11 cellular contexts compared by ENCODE assay signal in genomic region chr1:119285482-119285881, GRCh38.
DNase-seq lines count a peak whose midpoint lies in the region; ATAC-seq and TF ChIP-seq lines count a peak whose summit lies in the region.
"Had no signal": no experiment of that assay in that cellular context is flagged by ENCODE, and none has a peak within 500 bp of the region (broad histone marks: within the 10 kb centered on the region; RNA-seq: fewer than 3 reads in every experiment).

No MANE protein-coding gene starts in this region.

- CTCF ChIA-PET in CD8-positive, alpha-beta memory T cell (lab: Charles Lee), result no interaction called here

- POLR2A ChIA-PET in CD8-positive, alpha-beta memory T cell (lab: Charles Lee), result no interaction called here

- H3K27me3 Mint-ChIP-seq in CD8-positive, alpha-beta memory T cell, result peaks cover 5 to 27% of the 10 kb centered on the region in 2 donors

- no peaks in the 10 kb centered on the region for H3K36me3 ChIP-seq in RWPE2 (ENCODE audit: low read depth)
- no peaks in the 10 kb centered on the region for H3K36me3 ChIP-seq in CD8-positive, alpha-beta memory T cell (ENCODE audit: insufficient read depth, low read length)

- no peak overlapping the region for H3K27ac ChIP-seq in RWPE2 (ENCODE audit: poor library complexity, severe bottlenecking)
- no peak overlapping the region for H3K27ac ChIP-seq in CD8-positive, alpha-beta memory T cell (ENCODE audit: low read depth, low read length)

- peaks cover 0 to 2% (median 0%) of the 10 kb centered on the region in 5 donors for H3K9me3 Mint-ChIP-seq in CD8-positive, alpha-beta memory T cell
- H3K9me3 Mint-ChIP-seq: central memory CD8-positive, alpha-beta T cell; stimulated activated effector memory CD8-positive, alpha-beta T cell treated with anti-CD3 and anti-CD28 coated beads, Interleukin-12 subunit alpha, Interleukin-12 subunit beta, amount 100 ng/mL, for 72 hours had no signal

- H3K9me3 ChIP-seq in RWPE2 (ENCODE audit: severe bottlenecking), result no peaks in the 10 kb centered on the region
- H3K9me3 ChIP-seq in CD8-positive, alpha-beta memory T cell (ENCODE audit: low read length), result no peaks in the 10 kb centered on the region

- no peaks in the 10 kb centered on the region for H3K27me3 ChIP-seq in RWPE2 (ENCODE audit: insufficient read depth, poor library complexity, severe bottlenecking)
- H3K27me3 ChIP-seq in CD8-positive, alpha-beta memory T cell (ENCODE audit: insufficient read depth, low read length, poor library complexity, severe bottlenecking), result no peaks in the 10 kb centered on the region

- TF ChIP-seq CTCF in RWPE2 (IDR thresholded peaks at IDR 0.05; ENCODE audit: poor library complexity, severe bottlenecking), result no peak

- H3K4me3 Mint-ChIP-seq in CD8-positive, alpha-beta memory T cell, result no peak overlapping the region
- H3K4me3 Mint-ChIP-seq: central memory CD8-positive, alpha-beta T cell; stimulated activated effector memory CD8-positive, alpha-beta T cell treated with anti-CD3 and anti-CD28 coated beads, Interleukin-12 subunit alpha, Interleukin-12 subunit beta, amount 100 ng/mL, for 72 hours had no signal

- DNase-seq in H4 (ENCODE audit: low spot score), result peak; percentile 62
- no peak for DNase-seq in RWPE2 (ENCODE audit: low spot score)
- peak; percentile 87 for DNase-seq in fibroblast of gingiva (ENCODE audit: low read depth)
- peak; percentile 92 for DNase-seq in skeletal muscle cell (ENCODE audit: low read depth)
- no peak for DNase-seq in CD8-positive, alpha-beta memory T cell
- no peak for DNase-seq in ureter (ENCODE audit: low spot score)
- DNase-seq: activated CD8-positive, alpha-beta memory T cell treated with anti-CD3 and anti-CD28 coated beads, Interleukin-2, amount 50 U/mL, for 4 hours; NCI-H1436 treated with DMSO at 0.1 percent for 48 hours had no signal

- ATAC-seq in RWPE2 (ENCODE audit: low read depth), result peak; percentile 88
- no peak for ATAC-seq in HG03520 (IDR thresholded peaks at IDR 0.05; ENCODE audit: unreplicated experiment)
- ATAC-seq: stimulated activated effector memory CD8-positive, alpha-beta T cell treated with anti-CD3 and anti-CD28 coated beads, Interleukin-12 subunit alpha, Interleukin-12 subunit beta, amount 100 ng/mL, for 72 hours had no signal

- peaks cover 10% of the 10 kb centered on the region for H3K4me1 ChIP-seq in RWPE2 (ENCODE audit: insufficient read depth, poor library complexity, severe bottlenecking)
- no peaks in the 10 kb centered on the region for H3K4me1 ChIP-seq in CD8-positive, alpha-beta memory T cell (ENCODE audit: insufficient read depth, low read length)

- no peaks in the 10 kb centered on the region for H3K4me1 Mint-ChIP-seq in CD8-positive, alpha-beta memory T cell
- H3K4me1 Mint-ChIP-seq: central memory CD8-positive, alpha-beta T cell; stimulated activated effector memory CD8-positive, alpha-beta T cell treated with anti-CD3 and anti-CD28 coated beads, Interleukin-12 subunit alpha, Interleukin-12 subunit beta, amount 100 ng/mL, for 72 hours had no signal

- H3K4me3 ChIP-seq in RWPE2 (ENCODE audit: severe bottlenecking) (no peak overlapping the region), skeletal muscle cell (ENCODE audit: low read depth, low read length) (no peak overlapping the region)
- no peak overlapping the region for H3K4me3 ChIP-seq in CD8-positive, alpha-beta memory T cell (ENCODE audit: low read length)

- no peaks in the 10 kb centered on the region for H3K36me3 Mint-ChIP-seq in CD8-positive, alpha-beta memory T cell
- H3K36me3 Mint-ChIP-seq: stimulated activated effector memory CD8-positive, alpha-beta T cell treated with anti-CD3 and anti-CD28 coated beads, Interleukin-12 subunit alpha, Interleukin-12 subunit beta, amount 100 ng/mL, for 72 hours had no signal

- no peak overlapping the region for H3K27ac Mint-ChIP-seq in CD8-positive, alpha-beta memory T cell
- H3K27ac Mint-ChIP-seq: stimulated activated effector memory CD8-positive, alpha-beta T cell treated with anti-CD3 and anti-CD28 coated beads, Interleukin-12 subunit alpha, Interleukin-12 subunit beta, amount 100 ng/mL, for 72 hours had no signal

Comparison
In these comparisons a context has a peak if more than half of its experiments do, and no peak if none do; other contexts are left out.
1. DNase-seq: peak in H4 (single experiment), fibroblast of gingiva (single experiment) and skeletal muscle cell (single experiment); none in RWPE2 (single experiment), CD8-positive, alpha-beta memory T cell (0 of 5) and ureter (single experiment).